In genomic region chr4:8410641-8411271, GRCh38 we compare ENCODE assay signal across 8 cellular contexts. TPM values are rescaled to one million over a fixed set of nuclear protein-coding genes. Genes with fewer than 3 reads are reported as not detected.
DNase-seq lines count a peak whose midpoint lies in the region; TF ChIP-seq lines count a peak whose summit lies in the region.

No MANE protein-coding gene starts in this region.

- intact Hi-C loops in A673 (cut with micrococcal nuclease; ENCODE audit: unreplicated experiment) (no loop called here), ovary (cut with DNase I) (no loop called here)

- in situ Hi-C loops in GM13977 (cut with MboI; ENCODE audit: low pct_unique_long_range_greater_than_20kb, low sequenced_read_pairs, unreplicated experiment): no loop called here

- CTCF ChIA-PET in A673 (lab: Charles Lee): interaction anchor here (0.6 to 1.4 kb wide), 5 partner anchors 18 to 234 kb away, joined by 4 to 7 read pairs (median 5); no protein-coding TSS in a partner anchor

- no peak overlapping the region for H2AFZ ChIP-seq in fibroblast of lung (ENCODE audit: low read length)

- no peaks in the 10 kb centered on the region for H3K9me3 ChIP-seq in A673 (ENCODE audit: low read depth, low read length, poor library complexity, severe bottlenecking)
- no peaks in the 10 kb centered on the region for H3K9me3 ChIP-seq in Peyer's patch
- H3K9me3 ChIP-seq in fibroblast of lung (ENCODE audit: control insufficient read depth, insufficient read depth, low read depth, low read length): no peaks in the 10 kb centered on the region
- H3K9me3 ChIP-seq in ovary: no peaks in the 10 kb centered on the region

- H4K20me1 ChIP-seq in fibroblast of lung (ENCODE audit: control insufficient read depth, extremely low read depth, insufficient read depth, low read length): no peaks in the 10 kb centered on the region

- no peak for TF ChIP-seq POLR2A in Peyer's patch (IDR thresholded peaks at IDR 0.05)
- TF ChIP-seq POLR2A in ovary (IDR thresholded peaks at IDR 0.05): no peak

- H3K4me3 ChIP-seq in A673 (ENCODE audit: low read depth, low read length, poor library complexity, severe bottlenecking): no peak overlapping the region
- no peak overlapping the region for H3K4me3 ChIP-seq in Peyer's patch
- no peak overlapping the region for H3K4me3 ChIP-seq in fibroblast of lung (replicated peaks in 1 of 4; ENCODE audit: control extremely low read depth in 1 of 4, insufficient read depth in 1 of 4, low read depth in 3 of 4, low read length in 4 of 4)
- no peak overlapping the region for H3K4me3 ChIP-seq in ovary

- WGBS in ovary, 3 donors: 63 to 70% (median 67%) methylated on average over 26 of the region's 26 CpGs

- H3K4me1 ChIP-seq in A673 (ENCODE audit: insufficient read depth, low read length, poor library complexity, severe bottlenecking) (no peaks in the 10 kb centered on the region), Peyer's patch (no peaks in the 10 kb centered on the region), fibroblast of lung (ENCODE audit: control insufficient read depth, extremely low read depth, insufficient read depth, low read length) (no peaks in the 10 kb centered on the region), ovary (ENCODE audit: insufficient read depth) (peaks cover 1% of the 10 kb centered on the region)

- DNase-seq in A673 (ENCODE audit: low spot score) (peak; percentile 78), GM13977 (ENCODE audit: low spot score) (no peak), Peyer's patch (peak in 2 of 3 donors; percentile 66 to 71), fibroblast of lung (ENCODE audit: low read depth in 2 of 2) (peak; percentile 40 to 47), ovary (peak; percentile 52 to 80 (median 77)), NK-92 (lab: John Stamatoyannopoulos, UW; ENCODE audit: unreplicated experiment) (no peak), NCI-H1048 (lab: John Stamatoyannopoulos, UW) (no peak)
- no peak for DNase-seq in activated CD8-positive, alpha-beta memory T cell treated with anti-CD3 and anti-CD28 coated beads for 24 hours

- H3K27ac ChIP-seq in A673 (ENCODE audit: low read depth, low read length, poor library complexity, severe bottlenecking): no peak overlapping the region
- H3K27ac ChIP-seq in Peyer's patch: no peak overlapping the region
- H3K27ac ChIP-seq in fibroblast of lung (ENCODE audit: insufficient read depth, low read length): no peak overlapping the region
- no peak overlapping the region for H3K27ac ChIP-seq in ovary

- H3K27me3 ChIP-seq in A673 (replicated peaks; ENCODE audit: insufficient read depth, low read depth, low read length, poor library complexity) (no peaks in the 10 kb centered on the region), Peyer's patch (no peaks in the 10 kb centered on the region), fibroblast of lung (ENCODE audit: control insufficient read depth, insufficient read depth, low read length) (no peaks in the 10 kb centered on the region), ovary (no peaks in the 10 kb centered on the region)

- no peaks in the 10 kb centered on the region for H3K79me2 ChIP-seq in fibroblast of lung (ENCODE audit: control insufficient read depth, insufficient read depth, low read length)

- TF ChIP-seq EP300 in ovary (IDR thresholded peaks at IDR 0.05): no peak

- H3K36me3 ChIP-seq in A673 (ENCODE audit: insufficient read depth, low read length, poor library complexity, severe bottlenecking) (peaks cover 8% of the 10 kb centered on the region), Peyer's patch (peaks cover 0 to 37% (median 0%) of the 10 kb centered on the region in 3 donors), fibroblast of lung (ENCODE audit: control insufficient read depth, insufficient read depth, low read length) (peaks cover 7% of the 10 kb centered on the region), ovary (no peaks in the 10 kb centered on the region)

- POLR2A ChIA-PET in A673 (lab: Charles Lee; ENCODE audit: low non-redundant PET): no interaction called here

- no peak overlapping the region for H3K9ac ChIP-seq in fibroblast of lung (ENCODE audit: insufficient read depth, low read length)

- BruUV-seq in A673 (replicated peaks; lab: Mats Ljungman, UMichigan): no TSS peak

- TF ChIP-seq CTCF in A673 (conservative IDR thresholded peaks at IDR 0.05; ENCODE audit: low read depth, low read length): peak; percentile 61
- peak; percentile 19 for TF ChIP-seq CTCF in GM13977 (IDR thresholded peaks at IDR 0.05; ENCODE audit: extremely low read depth, insufficient read depth, missing control alignments)
- peak in 2 of 6 experiments; percentile 17 to 30 for TF ChIP-seq CTCF in Peyer's patch (IDR thresholded peaks at IDR 0.05)
- peak; percentile 18 to 28 for TF ChIP-seq CTCF in fibroblast of lung (conservative IDR thresholded peaks at IDR 0.05 in 1 of 2, IDR thresholded peaks at IDR 0.05 in 1 of 2; ENCODE audit: low read depth in 1 of 2, low read length in 2 of 2)
- peak in 2 of 3 donors; percentile 33 to 43 for TF ChIP-seq CTCF in ovary (IDR thresholded peaks at IDR 0.05)

- H3K4me2 ChIP-seq in fibroblast of lung (ENCODE audit: extremely low read depth, insufficient read depth, low read length): no peak overlapping the region

RNA-seq across cellular contexts. Expression of gene ACOX3, which starts 29.8 kb away (rescaled TPM):
- 14.3 and 18.9 TPM in 2 replicates for total RNA-seq in A673 (2021)
- total RNA-seq in Peyer's patch: 10 to 100 TPM; 17.2 to 95.7 (median 43.7) TPM
- total RNA-seq in fibroblast of lung: 21.6 and 23.8 TPM in 2 replicates
- polyA plus RNA-seq in fibroblast of lung: 6.8 and 8.3 TPM in 2 replicates
- polyA plus RNA-seq in fibroblast of lung (2012): 15.0 and 20.3 TPM in 2 replicates
- 25.6 and 27.4 TPM in 2 replicates for polyA minus RNA-seq in fibroblast of lung (ENCODE audit: low replicate concordance)
- 10 to 100 TPM; 15.0 to 32.4 (median 24.2) TPM for total RNA-seq in ovary
- 10 to 100 TPM; 10.1 to 14.2 TPM for polyA plus RNA-seq in ovary

RNA-seq across cellular contexts. Expression of gene TRMT44, which starts 29.8 kb away (rescaled TPM):
- total RNA-seq in A673 (2021) (22.4 and 22.9 TPM in 2 replicates), Peyer's patch (10 to 100 TPM; 16.8 to 31.6 (median 28.1) TPM), fibroblast of lung (12.8 and 14.0 TPM in 2 replicates), ovary (10 to 100 TPM; 29.7 to 54.8 (median 35.9) TPM)
- polyA plus RNA-seq in fibroblast of lung (5.5 and 6.5 TPM in 2 replicates), ovary (10 to 100 TPM; 14.6 to 30.3 TPM)
- 5.9 and 6.2 TPM in 2 replicates for polyA plus RNA-seq in fibroblast of lung (2012)
- polyA minus RNA-seq in fibroblast of lung (ENCODE audit: low replicate concordance): 4.6 and 5.2 TPM in 2 replicates

Comparison
In these comparisons a context has a peak if more than half of its experiments do, and no peak if none do; other contexts are left out.
1. DNase-seq: peak in A673 (single experiment), Peyer's patch (2 of 3), fibroblast of lung (2 of 2) and ovary (5 of 5); none in GM13977 (single experiment), NK-92 (single experiment), NCI-H1048 (single experiment) and activated CD8-positive, alpha-beta memory T cell treated with anti-CD3 and anti-CD28 coated beads for 24 hours (single experiment).